ENCODE assay signal across 24 cellular contexts in the genomic region with DNA sequence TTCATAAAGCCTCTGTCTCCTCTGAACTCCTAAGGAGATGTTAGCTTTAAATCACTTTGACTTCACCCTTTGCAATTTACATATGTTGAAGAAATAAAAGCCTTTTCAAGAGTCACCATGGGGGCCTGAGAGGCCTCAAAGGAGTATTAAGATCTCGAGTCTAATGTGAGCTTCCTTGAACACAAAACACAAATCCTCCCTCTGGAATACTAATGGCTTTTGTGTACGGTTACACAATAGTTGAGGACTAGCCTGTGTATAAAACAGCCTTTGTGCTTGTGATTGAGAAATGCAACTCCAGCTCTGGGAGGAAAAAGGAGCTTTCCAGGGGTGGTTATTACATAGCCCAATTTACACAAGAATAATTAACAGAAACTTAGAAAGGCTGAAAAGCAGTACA.
A peak's percentile ranks its signal among the peaks of the same experiment; 100 is the strongest.
DNase-seq lines count a peak whose midpoint lies in the region; ATAC-seq, FAIRE-seq and TF ChIP-seq lines count a peak whose summit lies in the region.
"Had no signal": no experiment of that assay in that cellular context is flagged by ENCODE, and none has a peak within 500 bp of the region (broad histone marks: within the 10 kb centered on the region; RNA-seq: fewer than 3 reads in every experiment).

No MANE protein-coding gene starts in this region.

- no peaks in the 10 kb centered on the region for H3K27me3 ChIP-seq in HUES48 (ENCODE audit: control insufficient read depth, insufficient read depth, low read length)
- H3K27me3 ChIP-seq: gastroesophageal sphincter, sigmoid colon had no signal

- no peak overlapping the region for H3K4me3 Mint-ChIP-seq in WTC11
- H3K4me3 Mint-ChIP-seq: activated CD8-positive, alpha-beta T cell treated with anti-CD3 and anti-CD28 coated beads for 36 hours; CD8-positive, alpha-beta T cell; stimulated activated naive B cell treated with anti-CD40 and anti-IgM and Interleukin-4, amounts not matched to agents 10 μg/mL and 1 μg/mL and 100 μg/mL, for 72 hours had no signal

- no peaks in the 10 kb centered on the region for H3K36me3 ChIP-seq in HUES48 (ENCODE audit: control insufficient read depth, insufficient read depth, low read length)
- H3K36me3 ChIP-seq: gastroesophageal sphincter, sigmoid colon, thoracic aorta had no signal

- CTCF ChIA-PET in WTC11 (lab: Charles Lee): no interaction called here

- POLR2A ChIA-PET in WTC11 (lab: Charles Lee): interaction anchor here (0.5 kb wide), 1 partner anchor 51 kb away, joined by 3 read pairs; no protein-coding TSS in a partner anchor

- no peak overlapping the region for H3K27ac Mint-ChIP-seq in WTC11
- H3K27ac Mint-ChIP-seq: activated CD8-positive, alpha-beta T cell treated with anti-CD3 and anti-CD28 coated beads for 36 hours; CD8-positive, alpha-beta T cell; stimulated activated naive B cell treated with anti-CD40 and anti-IgM and Interleukin-4, amounts not matched to agents 10 μg/mL and 1 μg/mL and 100 μg/mL, for 72 hours had no signal

- no peak overlapping the region for H3K4me3 ChIP-seq in HUES48 (ENCODE audit: low read depth, low read length)
- H3K4me3 ChIP-seq: gastroesophageal sphincter, GM12878, sigmoid colon, thoracic aorta had no signal

- no peak for TF ChIP-seq CTCF in WTC11 (IDR thresholded peaks at IDR 0.05)

- no peaks in the 10 kb centered on the region for H3K9me3 ChIP-seq in HUES48 (ENCODE audit: control insufficient read depth, insufficient read depth, low read length)
- H3K9me3 ChIP-seq: gastroesophageal sphincter, sigmoid colon, thoracic aorta had no signal

- H3K9me3 Mint-ChIP-seq in WTC11: peaks cover 13% of the 10 kb centered on the region

- H3K4me1 Mint-ChIP-seq in WTC11: peaks cover 58% of the 10 kb centered on the region
- H3K4me1 Mint-ChIP-seq: stimulated activated naive B cell treated with anti-CD40 and anti-IgM and Interleukin-4, amounts not matched to agents 10 μg/mL and 1 μg/mL and 100 μg/mL, for 72 hours had no signal

- no peak for TF ChIP-seq POLR2A in GM12891 (IDR thresholded peaks at IDR 0.05; ENCODE audit: low read depth, low read length)

- H3K9ac ChIP-seq in HUES48 (ENCODE audit: low read depth, low read length): no peak overlapping the region

- H3K27ac ChIP-seq in HUES48 (ENCODE audit: low read depth, low read length): peak overlapping the region; percentile 70
- H3K27ac ChIP-seq: gastroesophageal sphincter, sigmoid colon, thoracic aorta had no signal

- peaks cover 61% of the 10 kb centered on the region for H3K4me1 ChIP-seq in HUES48 (ENCODE audit: control insufficient read depth, insufficient read depth, low read length)
- H3K4me1 ChIP-seq: gastroesophageal sphincter, sigmoid colon had no signal

- H3K36me3 Mint-ChIP-seq in WTC11: peaks cover 4% of the 10 kb centered on the region; the same call in 1 of the 2 replicates
- H3K36me3 Mint-ChIP-seq: CD8-positive, alpha-beta T cell; stimulated activated naive B cell treated with anti-CD40 and anti-IgM and Interleukin-4, amounts not matched to agents 10 μg/mL and 1 μg/mL and 100 μg/mL, for 72 hours had no signal

- peaks cover 4% of the 10 kb centered on the region for H3K27me3 Mint-ChIP-seq in WTC11 (ENCODE audit: low read depth)
- H3K27me3 Mint-ChIP-seq: activated CD8-positive, alpha-beta T cell treated with anti-CD3 and anti-CD28 coated beads for 36 hours; stimulated activated naive B cell treated with anti-CD40 and anti-IgM and Interleukin-4, amounts not matched to agents 10 μg/mL and 1 μg/mL and 100 μg/mL, for 72 hours had no signal

- no peak for FAIRE-seq in GM12891 (lab: Jason Lieb, UNC)
- FAIRE-seq: GM12878, RCC 7860 had no signal

- ATAC-seq in WTC11 (peak; percentile 28), HG03354 (IDR thresholded peaks at IDR 0.05; ENCODE audit: poor library complexity, severe bottlenecking, unreplicated experiment) (no peak)
- ATAC-seq: activated CD8-positive, alpha-beta T cell treated with anti-CD3 and anti-CD28 coated beads for 36 hours; CD8-positive, alpha-beta T cell; gastroesophageal sphincter; GM12878; left lobe of liver; SK-N-SH treated with all-trans-retinoic acid at 6 μM for 48 hours; stimulated activated naive B cell treated with anti-CD40 and anti-IgM and Interleukin-4, amounts not matched to agents 10 μg/mL and 1 μg/mL and 100 μg/mL, for 72 hours had no signal

- DNase-seq in WTC11 (ENCODE audit: low spot score) (no peak), iPS-NIHi11 (ENCODE audit: low spot score) (peak; percentile 15), retina (peak; percentile 31), GM12891 (ENCODE audit: insufficient read length, low spot score) (no peak)
- no peak for DNase-seq in stimulated activated CD4-positive, alpha-beta T cell treated with anti-CD3 and anti-CD28 coated beads, Interleukin-4, amount 100 ng/mL, for 4 hours
- DNase-seq: activated CD4-positive, CD25-positive, alpha-beta regulatory T cell; activated CD8-positive, alpha-beta T cell treated with anti-CD3 and anti-CD28 coated beads for 36 hours; activated naive CD4-positive, alpha-beta T cell; activated T-cell treated with anti-CD3 and anti-CD28 coated beads, Interleukin-2, amount 50 U/mL, for 1 hour; CD8-positive, alpha-beta T cell; effector CD4-positive, alpha-beta T cell; Karpas-422; NK-92 treated with Interleukin-12 subunit alpha and Interleukin-12 subunit beta, amount 100 ng/mL, for 24 hours; occipital lobe; sigmoid colon; stimulated activated naive B cell treated with anti-CD40 and anti-IgM and Interleukin-4, amounts not matched to agents 10 μg/mL and 1 μg/mL and 100 μg/mL, for 72 hours had no signal

TF ChIP-seq in WTC11, 78 proteins besides CTCF, POLR2A, EP300 and RAD21:
- TF ChIP-seq, protein P1, sequence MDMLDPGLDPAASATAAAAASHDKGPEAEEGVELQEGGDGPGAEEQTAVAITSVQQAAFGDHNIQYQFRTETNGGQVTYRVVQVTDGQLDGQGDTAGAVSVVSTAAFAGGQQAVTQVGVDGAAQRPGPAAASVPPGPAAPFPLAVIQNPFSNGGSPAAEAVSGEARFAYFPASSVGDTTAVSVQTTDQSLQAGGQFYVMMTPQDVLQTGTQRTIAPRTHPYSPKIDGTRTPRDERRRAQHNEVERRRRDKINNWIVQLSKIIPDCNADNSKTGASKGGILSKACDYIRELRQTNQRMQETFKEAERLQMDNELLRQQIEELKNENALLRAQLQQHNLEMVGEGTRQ (CRISPR knock-in tag; IDR thresholded peaks at IDR 0.05): no peak
- TF ChIP-seq ZNF121 (CRISPR knock-in tag; IDR thresholded peaks at IDR 0.05) (no peak), RELA (CRISPR knock-in tag; IDR thresholded peaks at IDR 0.05; ENCODE audit: borderline replicate concordance) (no peak), SMAD4 (CRISPR knock-in tag; IDR thresholded peaks at IDR 0.05) (no peak), JAZF1 (CRISPR knock-in tag; IDR thresholded peaks at IDR 0.05) (no peak)
- TF ChIP-seq, protein P2, sequence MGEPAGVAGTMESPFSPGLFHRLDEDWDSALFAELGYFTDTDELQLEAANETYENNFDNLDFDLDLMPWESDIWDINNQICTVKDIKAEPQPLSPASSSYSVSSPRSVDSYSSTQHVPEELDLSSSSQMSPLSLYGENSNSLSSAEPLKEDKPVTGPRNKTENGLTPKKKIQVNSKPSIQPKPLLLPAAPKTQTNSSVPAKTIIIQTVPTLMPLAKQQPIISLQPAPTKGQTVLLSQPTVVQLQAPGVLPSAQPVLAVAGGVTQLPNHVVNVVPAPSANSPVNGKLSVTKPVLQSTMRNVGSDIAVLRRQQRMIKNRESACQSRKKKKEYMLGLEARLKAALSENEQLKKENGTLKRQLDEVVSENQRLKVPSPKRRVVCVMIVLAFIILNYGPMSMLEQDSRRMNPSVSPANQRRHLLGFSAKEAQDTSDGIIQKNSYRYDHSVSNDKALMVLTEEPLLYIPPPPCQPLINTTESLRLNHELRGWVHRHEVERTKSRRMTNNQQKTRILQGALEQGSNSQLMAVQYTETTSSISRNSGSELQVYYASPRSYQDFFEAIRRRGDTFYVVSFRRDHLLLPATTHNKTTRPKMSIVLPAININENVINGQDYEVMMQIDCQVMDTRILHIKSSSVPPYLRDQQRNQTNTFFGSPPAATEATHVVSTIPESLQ (CRISPR knock-in tag; IDR thresholded peaks at IDR 0.05): no peak

TF ChIP-seq in GM12891, 5 proteins besides CTCF, POLR2A, EP300 and RAD21:
- TF ChIP-seq PAX5 (IDR thresholded peaks at IDR 0.05; ENCODE audit: insufficient read depth, low read length, severe bottlenecking): no peak
- TF ChIP-seq SPI1 (IDR thresholded peaks at IDR 0.05; ENCODE audit: low read depth, low read length): no peak
- no peak for TF ChIP-seq POLR2AphosphoS5 (IDR thresholded peaks at IDR 0.05; ENCODE audit: low read depth, low read length)
- no peak for TF ChIP-seq TAF1 (IDR thresholded peaks at IDR 0.05; ENCODE audit: low read depth, low read length)
- TF ChIP-seq POU2F2 (IDR thresholded peaks at IDR 0.05; ENCODE audit: low read depth, low read length): no peak
TF ChIP-seq in GM12891: peak in this region for 0.

Comparison
In these comparisons a context has a peak if more than half of its experiments do, and no peak if none do; other contexts are left out.
1. DNase-seq: peak in iPS-NIHi11 (single experiment) and retina (single experiment); none in WTC11 (single experiment), stimulated activated CD4-positive, alpha-beta T cell treated with anti-CD3 and anti-CD28 coated beads, Interleukin-4, amount 100 ng/mL, for 4 hours (0 of 2) and GM12891 (single experiment).